Comparison of ENCODE assay signal across 16 cellular contexts in genomic region chr2:118431997-118432396, GRCh38.
DNase-seq lines count a peak whose midpoint lies in the region; ATAC-seq and TF ChIP-seq lines count a peak whose summit lies in the region.
"Had no signal": no experiment of that assay in that cellular context is flagged by ENCODE, and none has a peak within 500 bp of the region (broad histone marks: within the 10 kb centered on the region; RNA-seq: fewer than 3 reads in every experiment).

No MANE protein-coding gene starts in this region.

- H3K9me3 ChIP-seq in PC-3 (ENCODE audit: low read length), result no peaks in the 10 kb centered on the region
- no peaks in the 10 kb centered on the region for H3K9me3 ChIP-seq in mammary epithelial cell (replicated peaks; ENCODE audit: insufficient read depth, low read length)
- H3K9me3 ChIP-seq in transverse colon, result peaks cover 0 to 4% of the 10 kb centered on the region in 2 donors

- H4K20me1 ChIP-seq in PC-3 (ENCODE audit: low read length) (no peaks in the 10 kb centered on the region), mammary epithelial cell (ENCODE audit: insufficient read depth, low read length) (no peaks in the 10 kb centered on the region)

- DNase-seq in Calu3 (no peak), PC-3 (no peak), mammary epithelial cell (no peak), mesothelial cell of epicardium (ENCODE audit: low spot score in 2 of 2, unreplicated experiment in 2 of 2) (no peak), transverse colon (no peak), left colon (no peak)
- DNase-seq: ACHN; CD4-positive, alpha-beta memory T cell; DMS153; DMS79 treated with DMSO at 0.1 percent for 48 hours; GDM1 had no signal

- in situ Hi-C loops in mammary epithelial cell (cut with MboI; ENCODE audit: low sequenced_read_pairs in 2 of 2), result no loop called here
- in situ Hi-C loops in transverse colon (cut with MboI; ENCODE audit: low pct_ligation_motif_present in 1 of 4, low pct_unique_long_range_greater_than_20kb in 1 of 4, low sequenced_read_pairs in 3 of 4), result no loop called here

- TF ChIP-seq EP300 in transverse colon (IDR thresholded peaks at IDR 0.05; ENCODE audit: low read depth), result no peak

- H3K36me3 ChIP-seq in PC-3 (ENCODE audit: low read depth, low read length), result no peaks in the 10 kb centered on the region
- H3K36me3 ChIP-seq in mammary epithelial cell (ENCODE audit: insufficient read depth, low read length), result no peaks in the 10 kb centered on the region
- no peaks in the 10 kb centered on the region for H3K36me3 ChIP-seq in transverse colon

- H3K4me3 ChIP-seq in PC-3 (ENCODE audit: low read length), result no peak overlapping the region
- no peak overlapping the region for H3K4me3 ChIP-seq in mammary epithelial cell (replicated peaks in 1 of 3; ENCODE audit: insufficient read depth in 1 of 3, low read depth in 2 of 3, low read length in 3 of 3)
- no peak overlapping the region for H3K4me3 ChIP-seq in transverse colon

- H2AFZ ChIP-seq in PC-3 (ENCODE audit: low read length) (no peak overlapping the region), mammary epithelial cell (ENCODE audit: low read depth, low read length) (no peak overlapping the region)

- H3K4me1 ChIP-seq in PC-3 (ENCODE audit: insufficient read depth, low read length) (peaks cover 22% of the 10 kb centered on the region), mammary epithelial cell (ENCODE audit: insufficient read depth, low read length) (peaks cover 40% of the 10 kb centered on the region), transverse colon (no peaks in the 10 kb centered on the region)

- H3K27ac ChIP-seq in PC-3 (ENCODE audit: low read length), result peak overlapping the region; percentile 91
- H3K27ac ChIP-seq in mammary epithelial cell (ENCODE audit: insufficient read depth, low read depth, low read length), result peak overlapping the region; percentile 96
- H3K27ac ChIP-seq in transverse colon, result no peak overlapping the region
- H3K27ac ChIP-seq: C4-2B, HL-60 had no signal

- intact Hi-C loops in Calu3 (cut with micrococcal nuclease; ENCODE audit: unreplicated experiment), result loop anchor here (2.0 to 5.0 kb wide), 5 partner anchors 45 to 423 kb away; no protein-coding TSS in a partner anchor
- intact Hi-C loops in PC-3 (cut with micrococcal nuclease), result no loop called here
- intact Hi-C loops in mammary epithelial cell (cut with micrococcal nuclease), result no loop called here
- intact Hi-C loops in transverse colon (cut with DNase I; ENCODE audit: low total_unique reads), result no loop called here
- intact Hi-C loops in left colon (cut with DNase I, micrococcal nuclease), result no loop called here

- H3K9me3 Mint-ChIP-seq in Calu3 (ENCODE audit: low read depth, unreplicated experiment) (peaks cover 3% of the 10 kb centered on the region), mesothelial cell of epicardium (peaks cover 4% of the 10 kb centered on the region)

- H3K27me3 Mint-ChIP-seq in Calu3 (ENCODE audit: unreplicated experiment), result no peaks in the 10 kb centered on the region
- H3K27me3 Mint-ChIP-seq in mesothelial cell of epicardium (ENCODE audit: low read depth), result peaks cover 4% of the 10 kb centered on the region
- H3K27me3 Mint-ChIP-seq: B cell had no signal

- H3K4me3 Mint-ChIP-seq in Calu3 (ENCODE audit: low read depth, unreplicated experiment) (no peak overlapping the region), mesothelial cell of epicardium (no peak overlapping the region)
- H3K4me3 Mint-ChIP-seq: B cell; CD4-positive, alpha-beta memory T cell had no signal

- H3K9ac ChIP-seq in PC-3 (ENCODE audit: low read length), result no peak overlapping the region; the same call in 1 of the 2 replicates
- H3K9ac ChIP-seq in mammary epithelial cell (ENCODE audit: insufficient read depth, low read length), result no peak overlapping the region

- ATAC-seq in PC-3 (no peak), GM21723 (IDR thresholded peaks at IDR 0.05; ENCODE audit: unreplicated experiment) (no peak), left colon (no peak)
- ATAC-seq: HCT116 had no signal

- dilution Hi-C loops in mammary epithelial cell (cut with HindIII; ENCODE audit: low sequenced_read_pairs), result no loop called here

- H3K79me2 ChIP-seq in PC-3 (ENCODE audit: low read length) (no peaks in the 10 kb centered on the region), mammary epithelial cell (ENCODE audit: insufficient read depth, low read length) (no peaks in the 10 kb centered on the region)

- H3K27me3 ChIP-seq in PC-3 (ENCODE audit: low read length), result no peaks in the 10 kb centered on the region
- no peaks in the 10 kb centered on the region for H3K27me3 ChIP-seq in mammary epithelial cell (ENCODE audit: insufficient read depth, low read length)
- no peaks in the 10 kb centered on the region for H3K27me3 ChIP-seq in transverse colon

- no peak for TF ChIP-seq CTCF in Calu3 (IDR thresholded peaks at IDR 0.05; ENCODE audit: unreplicated experiment)
- no peak for TF ChIP-seq CTCF in PC-3 (conservative IDR thresholded peaks at IDR 0.05; ENCODE audit: low read depth, low read length)
- TF ChIP-seq CTCF in mammary epithelial cell (conservative IDR thresholded peaks at IDR 0.05 in 1 of 2, IDR thresholded peaks at IDR 0.05 in 1 of 2; ENCODE audit: extremely low read depth in 1 of 2, insufficient read depth in 1 of 2, low read depth in 1 of 2, low read length in 2 of 2), result no peak
- no peak for TF ChIP-seq CTCF in mesothelial cell of epicardium (IDR thresholded peaks at IDR 0.05; ENCODE audit: unreplicated experiment)
- TF ChIP-seq CTCF in transverse colon (IDR thresholded peaks at IDR 0.05), result no peak

- H3F3A ChIP-seq in PC-3 (ENCODE audit: low read length, unreplicated experiment), result no peaks in the 10 kb centered on the region

- TF ChIP-seq POLR2A in transverse colon (IDR thresholded peaks at IDR 0.05), result no peak

- 95% methylated on average over 4 of the region's 4 CpGs for WGBS in mammary epithelial cell (ENCODE audit: low coverage, missing lambda C conversion rate)
- 79 to 87% methylated on average over 3 to 4 of the region's 4 CpGs for WGBS in transverse colon (ENCODE audit: low coverage in 1 of 2), 2 donors

- H3K9me2 ChIP-seq in PC-3 (replicated peaks; ENCODE audit: low read length), result no peaks in the 10 kb centered on the region

- no peak overlapping the region for H3K4me2 ChIP-seq in PC-3 (ENCODE audit: low read length)
- H3K4me2 ChIP-seq in mammary epithelial cell (ENCODE audit: insufficient read depth, low read depth, low read length), result no peak overlapping the region

- H3K4me1 Mint-ChIP-seq in Calu3 (ENCODE audit: low read depth, unreplicated experiment), result peaks cover 51% of the 10 kb centered on the region
- H3K4me1 Mint-ChIP-seq in mesothelial cell of epicardium, result peaks cover 28% of the 10 kb centered on the region
- H3K4me1 Mint-ChIP-seq: B cell; CD4-positive, alpha-beta memory T cell had no signal

- CTCF ChIA-PET in Calu3 (lab: Charles Lee), result interaction anchor here (1.3 to 1.6 kb wide), 3 partner anchors 43 to 424 kb away, joined by 8 to 18 read pairs (median 11); no protein-coding TSS in a partner anchor
- CTCF ChIA-PET in PC-3 (lab: Charles Lee), result interaction anchor here (1.4 kb wide), 1 partner anchor 424 kb away, joined by 11 read pairs; no protein-coding TSS in a partner anchor
- CTCF ChIA-PET in mammary epithelial cell (lab: Charles Lee; ENCODE audit: low non-redundant PET), result interaction anchor here (0.7 kb wide), 1 partner anchor 32 kb away, joined by 4 read pairs; no protein-coding TSS in a partner anchor

- BruUV-seq in Calu3 (replicated peaks; lab: Mats Ljungman, UMichigan), result no TSS peak
- no TSS peak for BruUV-seq in PC-3 (replicated peaks; lab: Mats Ljungman, UMichigan)
- no TSS peak for BruUV-seq in mammary epithelial cell (replicated peaks; lab: Mats Ljungman, UMichigan)

- H3K36me3 Mint-ChIP-seq in Calu3 (ENCODE audit: insufficient read depth, unreplicated experiment), result no peaks in the 10 kb centered on the region
- H3K36me3 Mint-ChIP-seq in mesothelial cell of epicardium, result no peaks in the 10 kb centered on the region
- H3K36me3 Mint-ChIP-seq: CD4-positive, alpha-beta memory T cell had no signal

- H3K27ac Mint-ChIP-seq in Calu3 (ENCODE audit: unreplicated experiment) (peak overlapping the region; percentile 74), mesothelial cell of epicardium (peak overlapping the region; percentile 47)
- H3K27ac Mint-ChIP-seq: B cell; CD4-positive, alpha-beta memory T cell had no signal

- POLR2A ChIA-PET in PC-3 (lab: Charles Lee; ENCODE audit: unreplicated experiment), result no interaction called here

Comparison
In these comparisons a context has a peak if more than half of its experiments do, and no peak if none do; other contexts are left out.
1. H3K27ac ChIP-seq: peak in PC-3 (single experiment) and mammary epithelial cell (single experiment); none in transverse colon (0 of 4).